ENCODE assay signal across 6 cellular contexts in the genomic region with DNA sequence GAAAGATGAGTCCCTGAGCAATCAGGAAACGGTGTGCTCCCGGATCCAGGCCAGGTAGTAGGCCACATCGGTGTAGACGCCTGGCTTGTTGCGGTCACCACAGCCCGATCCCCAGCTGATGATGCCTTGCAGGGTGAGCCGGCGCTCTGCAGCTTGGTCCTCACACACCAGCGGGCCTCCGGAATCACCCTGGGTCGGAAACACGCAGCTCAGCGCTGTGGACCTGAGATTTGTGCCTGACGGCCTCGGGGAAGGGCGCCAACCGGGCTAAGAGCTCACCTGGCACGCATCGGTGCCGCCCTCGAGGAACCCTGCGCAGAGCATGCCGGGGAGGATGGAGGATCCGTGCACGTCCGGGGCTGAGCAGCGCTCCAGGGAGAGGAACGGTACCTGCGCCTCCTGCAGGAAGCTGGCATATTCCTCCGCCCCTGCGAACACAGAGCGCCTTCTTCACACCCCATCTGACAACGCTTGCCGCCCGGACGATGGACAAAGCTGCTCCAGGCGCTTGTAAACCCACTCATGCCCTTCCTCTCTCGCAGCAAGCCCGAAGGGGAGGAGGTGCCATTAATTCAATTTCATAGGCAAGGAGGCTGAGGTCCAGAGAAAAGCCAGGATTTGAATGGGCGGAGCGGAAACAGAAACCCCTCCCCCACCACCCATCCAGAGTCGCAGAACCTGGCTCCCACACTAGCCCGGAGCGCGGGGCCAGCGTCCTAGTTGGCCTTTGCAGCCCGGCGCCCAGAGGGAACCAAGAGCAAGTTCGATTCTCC. TPM values are rescaled to one million over a fixed set of nuclear protein-coding genes. Genes with fewer than 3 reads are reported as not detected.
DNase-seq lines count a peak whose midpoint lies in the region; ATAC-seq and TF ChIP-seq lines count a peak whose summit lies in the region.

No MANE protein-coding gene starts in this region.

- no peak for TF ChIP-seq POLR2A in testis (IDR thresholded peaks at IDR 0.05)

- H3K27ac ChIP-seq in testis = no peak overlapping the region

- H3K27me3 ChIP-seq in testis = no peaks in the 10 kb centered on the region

- peaks cover 34% of the 10 kb centered on the region for H3K27me3 Mint-ChIP-seq in activated T-helper 1 cell treated with anti-CD3 and anti-CD28 coated beads, Interleukin-12 subunit alpha, Interleukin-12 subunit beta, Interleukin-2, Interleukin-4 antibody, amounts not matched to agents 30 ng/mL and 10 ng/mL and 1 ng/mL, durations not matched to agents 14 hours and 24 hours and 36 hours (ENCODE audit: insufficient read depth)

- peak overlapping the region; percentile 23 for H3K27ac Mint-ChIP-seq in activated T-helper 1 cell treated with anti-CD3 and anti-CD28 coated beads, Interleukin-12 subunit alpha, Interleukin-12 subunit beta, Interleukin-2, Interleukin-4 antibody, amounts not matched to agents 30 ng/mL and 10 ng/mL and 1 ng/mL, durations not matched to agents 14 hours and 24 hours and 36 hours

- H3K36me3 Mint-ChIP-seq in activated T-helper 1 cell treated with anti-CD3 and anti-CD28 coated beads, Interleukin-12 subunit alpha, Interleukin-12 subunit beta, Interleukin-2, Interleukin-4 antibody, amounts not matched to agents 30 ng/mL and 10 ng/mL and 1 ng/mL, durations not matched to agents 14 hours and 24 hours and 36 hours (ENCODE audit: low read depth) = no peaks in the 10 kb centered on the region

- no peaks in the 10 kb centered on the region for H3K9me3 ChIP-seq in testis

- peak overlapping the region in 1 of 2 donors; percentile 60 for H3K4me3 ChIP-seq in testis

- WGBS in testis, 2 donors = 4 to 5% methylated on average over 13 to 44 of the region's 49 CpGs

- ATAC-seq in HG03571 (IDR thresholded peaks at IDR 0.05; ENCODE audit: unreplicated experiment) = no peak

- DNase-seq in Daoy (ENCODE audit: low read depth) (peak; percentile 85), NCI-H2171 treated with DMSO at 0.1 percent for 48 hours (lab: John Stamatoyannopoulos, UW) (peak; percentile 74), inferior parietal cortex (ENCODE audit: extremely low spot score) (peak; percentile 24), testis (peak; percentile 72)
- peak; percentile 52 for DNase-seq in activated T-helper 1 cell treated with anti-CD3 and anti-CD28 coated beads, Interleukin-12 subunit alpha, Interleukin-12 subunit beta, Interleukin-2, Interleukin-4 antibody, amounts not matched to agents 30 ng/mL and 10 ng/mL and 1 ng/mL, durations not matched to agents 14 hours and 24 hours and 36 hours (ENCODE audit: low spot score)

- H3K9me3 Mint-ChIP-seq in activated T-helper 1 cell treated with anti-CD3 and anti-CD28 coated beads, Interleukin-12 subunit alpha, Interleukin-12 subunit beta, Interleukin-2, Interleukin-4 antibody, amounts not matched to agents 30 ng/mL and 10 ng/mL and 1 ng/mL, durations not matched to agents 14 hours and 24 hours and 36 hours = no peaks in the 10 kb centered on the region

- peaks cover 21% of the 10 kb centered on the region for H3K4me1 ChIP-seq in testis

- intact Hi-C loops in activated T-helper 1 cell treated with anti-CD3 and anti-CD28 coated beads, Interleukin-12 subunit alpha, Interleukin-12 subunit beta, Interleukin-2, Interleukin-4 antibody, amounts not matched to agents 30 ng/mL and 10 ng/mL and 1 ng/mL, durations not matched to agents 14 hours and 24 hours and 36 hours (cut with micrococcal nuclease) = loop anchor here (1.0 to 2.0 kb wide), 9 partner anchors 12 to 190 kb away; a partner anchor contains a TSS
- intact Hi-C loops in testis (cut with DNase I; ENCODE audit: low total_unique reads) = loop anchor here (5.0 kb wide), 1 partner anchor 55 kb away; no protein-coding TSS in a partner anchor

- H3K36me3 ChIP-seq in testis (ENCODE audit: low read depth, missing control alignments) = no peaks in the 10 kb centered on the region

- H3K4me1 Mint-ChIP-seq in activated T-helper 1 cell treated with anti-CD3 and anti-CD28 coated beads, Interleukin-12 subunit alpha, Interleukin-12 subunit beta, Interleukin-2, Interleukin-4 antibody, amounts not matched to agents 30 ng/mL and 10 ng/mL and 1 ng/mL, durations not matched to agents 14 hours and 24 hours and 36 hours (ENCODE audit: low read depth) = peaks cover 17% of the 10 kb centered on the region

- peak in 1 of 3 experiments; percentile 20 for TF ChIP-seq CTCF in testis (IDR thresholded peaks at IDR 0.05)

- peak overlapping the region; percentile 84 for H3K4me3 Mint-ChIP-seq in activated T-helper 1 cell treated with anti-CD3 and anti-CD28 coated beads, Interleukin-12 subunit alpha, Interleukin-12 subunit beta, Interleukin-2, Interleukin-4 antibody, amounts not matched to agents 30 ng/mL and 10 ng/mL and 1 ng/mL, durations not matched to agents 14 hours and 24 hours and 36 hours

RNA-seq across cellular contexts. Expression of a gene that starts 2.0 kb away (rescaled TPM):
- total RNA-seq in Daoy (2014; rRNA removed; shearing (Covaris generic)) = not detected in 2 replicates
- total RNA-seq in activated T-helper 1 cell treated with anti-CD3 and anti-CD28 coated beads, Interleukin-12 subunit alpha, Interleukin-12 subunit beta, Interleukin-2, Interleukin-4 antibody, amounts not matched to agents 30 ng/mL and 10 ng/mL and 1 ng/mL, durations not matched to agents 14 hours and 24 hours and 36 hours = not detected in 2 replicates
- 10 to 100 TPM; 27.5 to 45.7 TPM for total RNA-seq in testis
- polyA plus RNA-seq in testis (ENCODE audit: insufficient read depth, low read depth, low replicate concordance) = 7.4 TPM

RNA-seq across cellular contexts. Expression of a gene that starts 6.9 kb away (rescaled TPM):
- total RNA-seq in Daoy (2014; rRNA removed; shearing (Covaris generic)) = 8.6 and 9.6 TPM in 2 replicates
- 1.3 and 2.2 TPM in 2 replicates for total RNA-seq in activated T-helper 1 cell treated with anti-CD3 and anti-CD28 coated beads, Interleukin-12 subunit alpha, Interleukin-12 subunit beta, Interleukin-2, Interleukin-4 antibody, amounts not matched to agents 30 ng/mL and 10 ng/mL and 1 ng/mL, durations not matched to agents 14 hours and 24 hours and 36 hours
- 1 to 10 TPM; 5.3 to 5.8 TPM for total RNA-seq in testis
- polyA plus RNA-seq in testis (ENCODE audit: insufficient read depth, low read depth, low replicate concordance) = 4.9 TPM

RNA-seq across cellular contexts. Expression of a gene that starts 18.2 kb away (rescaled TPM):
- not detected in 2 replicates for total RNA-seq in Daoy (2014; rRNA removed; shearing (Covaris generic))
- 0.26 TPM in 1 of 2 replicates, not detected in the other for total RNA-seq in activated T-helper 1 cell treated with anti-CD3 and anti-CD28 coated beads, Interleukin-12 subunit alpha, Interleukin-12 subunit beta, Interleukin-2, Interleukin-4 antibody, amounts not matched to agents 30 ng/mL and 10 ng/mL and 1 ng/mL, durations not matched to agents 14 hours and 24 hours and 36 hours
- total RNA-seq in testis = under 1 TPM in 1 of 2 donors, not detected in 1; 0.19 TPM
- polyA plus RNA-seq in testis (ENCODE audit: insufficient read depth, low read depth, low replicate concordance) = not detected

RNA-seq across cellular contexts. Expression of a gene that starts 24.0 kb away (rescaled TPM):
- total RNA-seq in Daoy (2014; rRNA removed; shearing (Covaris generic)) = 67.3 and 71.8 TPM in 2 replicates
- total RNA-seq in activated T-helper 1 cell treated with anti-CD3 and anti-CD28 coated beads, Interleukin-12 subunit alpha, Interleukin-12 subunit beta, Interleukin-2, Interleukin-4 antibody, amounts not matched to agents 30 ng/mL and 10 ng/mL and 1 ng/mL, durations not matched to agents 14 hours and 24 hours and 36 hours = 122 and 132 TPM in 2 replicates
- 10 to 100 TPM; 51.8 to 57.0 TPM for total RNA-seq in testis
- 32.6 TPM for polyA plus RNA-seq in testis (ENCODE audit: insufficient read depth, low read depth, low replicate concordance)

RNA-seq across cellular contexts. Expression of a gene that starts 44.2 kb away (rescaled TPM):
- 15.7 and 21.4 TPM in 2 replicates for total RNA-seq in Daoy (2014; rRNA removed; shearing (Covaris generic))
- 10.3 and 11.2 TPM in 2 replicates for total RNA-seq in activated T-helper 1 cell treated with anti-CD3 and anti-CD28 coated beads, Interleukin-12 subunit alpha, Interleukin-12 subunit beta, Interleukin-2, Interleukin-4 antibody, amounts not matched to agents 30 ng/mL and 10 ng/mL and 1 ng/mL, durations not matched to agents 14 hours and 24 hours and 36 hours
- total RNA-seq in testis = 10 to 100 TPM; 19.9 to 23.2 TPM
- polyA plus RNA-seq in testis (ENCODE audit: insufficient read depth, low read depth, low replicate concordance) = 2.8 TPM

Comparison
In these comparisons a context has a peak if more than half of its experiments do, and no peak if none do; other contexts are left out.
1. DNase-seq: peak in every context shown above with its lines; median percentile 85 in Daoy; 74 in NCI-H2171 treated with DMSO at 0.1 percent for 48 hours; 72 in testis; 52 in activated T-helper 1 cell treated with anti-CD3 and anti-CD28 coated beads, Interleukin-12 subunit alpha, Interleukin-12 subunit beta, Interleukin-2, Interleukin-4 antibody, amounts not matched to agents 30 ng/mL and 10 ng/mL and 1 ng/mL, durations not matched to agents 14 hours and 24 hours and 36 hours; 24 in inferior parietal cortex.
2. RNA of a gene that starts 2.0 kb away (total RNA-seq): 27.5 to 45.7 TPM in testis; not detected in Daoy and not detected in activated T-helper 1 cell treated with anti-CD3 and anti-CD28 coated beads, Interleukin-12 subunit alpha, Interleukin-12 subunit beta, Interleukin-2, Interleukin-4 antibody, amounts not matched to agents 30 ng/mL and 10 ng/mL and 1 ng/mL, durations not matched to agents 14 hours and 24 hours and 36 hours; every median in the first group is over 10 times any median in the second.